37 cellular contexts compared by ENCODE assay signal in genomic region chr20:53489528-53489927, GRCh38.
"Had no signal": no experiment of that assay in that cellular context is flagged by ENCODE, and none has a peak within 500 bp of the region (broad histone marks: within the 10 kb centered on the region; RNA-seq: fewer than 3 reads in every experiment).

No MANE protein-coding gene starts in this region.

- H3K9me3 ChIP-seq: adrenal gland, body of pancreas, breast epithelium had no signal

- H3K27ac ChIP-seq: adrenal gland, body of pancreas, brain microvascular endothelial cell, breast epithelium, VCaP had no signal

- FAIRE-seq: astrocyte, TTC549 had no signal

- H3K27me3 Mint-ChIP-seq: activated CD4-positive, alpha-beta memory T cell treated with anti-CD3 and anti-CD28 coated beads for 36 hours; activated CD4-positive, alpha-beta T cell treated with anti-CD3 and anti-CD28 coated beads, Interleukin-2, amount 10 ng/mL, durations not matched to agents 24 days and 14 days; activated CD8-positive, alpha-beta T cell treated with anti-CD3 and anti-CD28 coated beads for 36 hours; activated naive CD4-positive, alpha-beta T cell treated with anti-CD3 and anti-CD28 coated beads, Interleukin-2, amount 10 ng/mL, durations not matched to agents 7 days and 5 days; activated naive CD8-positive, alpha-beta T cell treated with anti-CD3 and anti-CD28 coated beads for 36 hours; activated T-helper 17 cell treated with anti-CD3 and anti-CD28 coated beads, Interleukin-2, amount 50 U/mL, for 72 hours had no signal

- H3K36me3 Mint-ChIP-seq: activated CD8-positive, alpha-beta memory T cell treated with anti-CD3 and anti-CD28 coated beads, Interleukin-2, amount 10 ng/mL, durations not matched to agents 7 days and 5 days; activated naive CD4-positive, alpha-beta T cell treated with anti-CD3 and anti-CD28 coated beads, Interleukin-2, amount 10 ng/mL, durations not matched to agents 7 days and 5 days; activated naive CD8-positive, alpha-beta T cell treated with anti-CD3 and anti-CD28 coated beads for 36 hours had no signal

- H3K4me1 ChIP-seq: adrenal gland, body of pancreas, breast epithelium had no signal

- H3K4me3 Mint-ChIP-seq: activated B cell treated with CpG ODN at 0.5 μM for 24 hours; activated CD4-positive, alpha-beta memory T cell treated with anti-CD3 and anti-CD28 coated beads for 36 hours; activated CD4-positive, alpha-beta T cell treated with anti-CD3 and anti-CD28 coated beads, Interleukin-2, amount 10 ng/mL, durations not matched to agents 24 days and 14 days; activated CD8-positive, alpha-beta memory T cell treated with anti-CD3 and anti-CD28 coated beads, Interleukin-2, amount 10 ng/mL, durations not matched to agents 7 days and 5 days; activated CD8-positive, alpha-beta T cell treated with anti-CD3 and anti-CD28 coated beads for 36 hours; activated naive CD4-positive, alpha-beta T cell treated with anti-CD3 and anti-CD28 coated beads, Interleukin-2, amount 10 ng/mL, durations not matched to agents 7 days and 5 days; activated naive CD8-positive, alpha-beta T cell treated with anti-CD3 and anti-CD28 coated beads for 36 hours; activated T-cell treated with anti-CD3 and anti-CD28 coated beads, Interleukin-2, amount 50 U/mL, for 4 hours; activated T-cell treated with anti-CD3 and anti-CD28 coated beads, Interleukin-2, amount 50 U/mL, for 72 hours; activated T-helper 1 cell treated with anti-CD3 and anti-CD28 coated beads, Interleukin-12 subunit alpha, Interleukin-12 subunit beta, Interleukin-2, Interleukin-4 antibody, amounts not matched to agents 30 ng/mL and 10 ng/mL and 1 ng/mL, durations not matched to agents 14 hours and 24 hours and 36 hours; activated T-helper 17 cell treated with anti-CD3 and anti-CD28 coated beads, Interleukin-2, amount 50 U/mL, for 72 hours; T-helper 1 cell treated with Interleukin-12 subunit alpha and Interleukin-12 subunit beta and Interleukin-4 antibody, amounts not matched to agents 30 μg/mL and 1 μg/mL, for 36 hours; T-helper 2 cell treated with Interferon-gamma antibody and Interleukin-4, amounts not matched to agents 5 μg/mL and 100 μg/mL, for 36 hours had no signal

- H3K4me3 ChIP-seq: adrenal gland, body of pancreas, breast epithelium had no signal

- H3K27me3 ChIP-seq: adrenal gland, body of pancreas, brain microvascular endothelial cell, breast epithelium had no signal

- H3K4me1 Mint-ChIP-seq: activated B cell treated with CpG ODN at 0.5 μM for 24 hours; activated T-helper 17 cell treated with anti-CD3 and anti-CD28 coated beads, Interleukin-2, amount 50 U/mL, for 72 hours had no signal

- DNase-seq: activated B cell treated with CpG ODN at 0.5 μM for 24 hours; activated CD4-positive, alpha-beta memory T cell treated with anti-CD3 and anti-CD28 coated beads for 36 hours; activated CD4-positive, alpha-beta T cell treated with anti-CD3 and anti-CD28 coated beads for 4 hours; activated CD4-positive, alpha-beta T cell treated with anti-CD3 and anti-CD28 coated beads, Interleukin-2, amount 10 ng/mL, durations not matched to agents 24 days and 14 days; activated CD4-positive, alpha-beta T cell treated with anti-CD3 and anti-CD28 coated beads, Interleukin-2, amount 50 U/mL, for 1 hour; activated CD4-positive, alpha-beta T cell treated with anti-CD3 and anti-CD28 coated beads, Interleukin-2, amount 50 U/mL, for 4 hours; activated CD4-positive, CD25-positive, alpha-beta regulatory T cell treated with anti-CD3 and anti-CD28 coated beads, Interleukin-2, amount 50 U/mL, for 72 hours; activated CD8-positive, alpha-beta memory T cell treated with anti-CD3 and anti-CD28 coated beads, Interleukin-2, amount 10 ng/mL, durations not matched to agents 7 days and 5 days; activated CD8-positive, alpha-beta T cell treated with anti-CD3 and anti-CD28 coated beads for 36 hours; activated effector memory CD4-positive, alpha-beta T cell treated with anti-CD3 and anti-CD28 coated beads, Interleukin-2, amount 50 U/mL, for 16 hours; activated gamma-delta T cell treated with Interleukin-2 at 50 U/mL for 16 hours; activated naive CD4-positive, alpha-beta T cell treated with anti-CD3 and anti-CD28 coated beads, Interleukin-2, amount 10 ng/mL, durations not matched to agents 7 days and 5 days; activated naive CD4-positive, alpha-beta T cell treated with Interleukin-2 at 50 U/mL for 16 hours; activated naive CD8-positive, alpha-beta T cell treated with anti-CD3 and anti-CD28 coated beads for 36 hours; activated T-cell treated with anti-CD3 and anti-CD28 coated beads for 4 hours; activated T-cell treated with anti-CD3 and anti-CD28 coated beads, Interleukin-2, amount 50 U/mL, for 1 hour; activated T-cell treated with anti-CD3 and anti-CD28 coated beads, Interleukin-2, amount 50 U/mL, for 4 hours; activated T-cell treated with anti-CD3 and anti-CD28 coated beads, Interleukin-2, amount 50 U/mL, for 72 hours; adrenal gland; amniotic stem cell; aorta; body of pancreas; brain microvascular endothelial cell; central memory CD4-positive, alpha-beta T cell; SW 1271; T-helper 1 cell; T-helper 2 cell; T-helper 9 cell had no signal

- ATAC-seq: activated CD8-positive, alpha-beta memory T cell treated with anti-CD3 and anti-CD28 coated beads, Interleukin-2, amount 10 ng/mL, durations not matched to agents 7 days and 5 days; activated CD8-positive, alpha-beta T cell treated with anti-CD3 and anti-CD28 coated beads for 36 hours; activated naive CD4-positive, alpha-beta T cell treated with anti-CD3 and anti-CD28 coated beads, Interleukin-2, amount 50 U/mL, for 72 hours; activated T-cell treated with anti-CD3 and anti-CD28 coated beads, Interleukin-2, amount 50 U/mL, for 4 hours; activated T-cell treated with anti-CD3 and anti-CD28 coated beads, Interleukin-2, amount 50 U/mL, for 72 hours; activated T-helper 17 cell treated with anti-CD3 and anti-CD28 coated beads, Interleukin-2, amount 50 U/mL, for 72 hours; body of pancreas had no signal

- H3K27ac Mint-ChIP-seq: activated B cell treated with CpG ODN at 0.5 μM for 24 hours; activated CD4-positive, alpha-beta memory T cell treated with anti-CD3 and anti-CD28 coated beads for 36 hours; activated CD4-positive, alpha-beta T cell treated with anti-CD3 and anti-CD28 coated beads, Interleukin-2, amount 10 ng/mL, durations not matched to agents 24 days and 14 days; activated CD8-positive, alpha-beta memory T cell treated with anti-CD3 and anti-CD28 coated beads, Interleukin-2, amount 10 ng/mL, durations not matched to agents 7 days and 5 days; activated CD8-positive, alpha-beta T cell treated with anti-CD3 and anti-CD28 coated beads for 36 hours; activated naive CD4-positive, alpha-beta T cell treated with anti-CD3 and anti-CD28 coated beads, Interleukin-2, amount 10 ng/mL, durations not matched to agents 7 days and 5 days; activated naive CD4-positive, alpha-beta T cell treated with anti-CD3 and anti-CD28 coated beads, Interleukin-2, amount 50 U/mL, for 72 hours; activated naive CD8-positive, alpha-beta T cell treated with anti-CD3 and anti-CD28 coated beads for 36 hours; activated T-cell treated with anti-CD3 and anti-CD28 coated beads, Interleukin-2, amount 50 U/mL, for 72 hours; activated T-helper 1 cell treated with anti-CD3 and anti-CD28 coated beads, Interleukin-12 subunit alpha, Interleukin-12 subunit beta, Interleukin-2, Interleukin-4 antibody, amounts not matched to agents 30 ng/mL and 10 ng/mL and 1 ng/mL, durations not matched to agents 14 hours and 24 hours and 36 hours; activated T-helper 17 cell treated with anti-CD3 and anti-CD28 coated beads, Interleukin-2, amount 50 U/mL, for 72 hours; T-helper 1 cell treated with Interleukin-12 subunit alpha and Interleukin-12 subunit beta and Interleukin-4 antibody, amounts not matched to agents 30 μg/mL and 1 μg/mL, for 36 hours; T-helper 2 cell treated with Interferon-gamma antibody and Interleukin-4, amounts not matched to agents 5 μg/mL and 100 μg/mL, for 36 hours had no signal

- H3K9me3 Mint-ChIP-seq: activated B cell treated with CpG ODN at 0.5 μM for 24 hours; activated CD4-positive, alpha-beta memory T cell treated with anti-CD3 and anti-CD28 coated beads for 36 hours; activated CD4-positive, alpha-beta T cell treated with anti-CD3 and anti-CD28 coated beads, Interleukin-2, amount 10 ng/mL, durations not matched to agents 24 days and 14 days; activated CD8-positive, alpha-beta T cell treated with anti-CD3 and anti-CD28 coated beads for 36 hours; activated naive CD4-positive, alpha-beta T cell treated with anti-CD3 and anti-CD28 coated beads, Interleukin-2, amount 10 ng/mL, durations not matched to agents 7 days and 5 days; activated naive CD4-positive, alpha-beta T cell treated with anti-CD3 and anti-CD28 coated beads, Interleukin-2, amount 50 U/mL, for 72 hours; activated naive CD8-positive, alpha-beta T cell treated with anti-CD3 and anti-CD28 coated beads for 36 hours; activated T-cell treated with anti-CD3 and anti-CD28 coated beads, Interleukin-2, amount 50 U/mL, for 4 hours; activated T-cell treated with anti-CD3 and anti-CD28 coated beads, Interleukin-2, amount 50 U/mL, for 72 hours; activated T-helper 1 cell treated with anti-CD3 and anti-CD28 coated beads, Interleukin-12 subunit alpha, Interleukin-12 subunit beta, Interleukin-2, Interleukin-4 antibody, amounts not matched to agents 30 ng/mL and 10 ng/mL and 1 ng/mL, durations not matched to agents 14 hours and 24 hours and 36 hours; activated T-helper 17 cell treated with anti-CD3 and anti-CD28 coated beads, Interleukin-2, amount 50 U/mL, for 72 hours; T-helper 1 cell treated with Interleukin-12 subunit alpha and Interleukin-12 subunit beta and Interleukin-4 antibody, amounts not matched to agents 30 μg/mL and 1 μg/mL, for 36 hours; T-helper 2 cell treated with Interferon-gamma antibody and Interleukin-4, amounts not matched to agents 5 μg/mL and 100 μg/mL, for 36 hours had no signal

- H3K36me3 ChIP-seq: adrenal gland, brain microvascular endothelial cell, breast epithelium had no signal
